Comparison of ENCODE assay signal across 17 cellular contexts in the genomic region with DNA sequence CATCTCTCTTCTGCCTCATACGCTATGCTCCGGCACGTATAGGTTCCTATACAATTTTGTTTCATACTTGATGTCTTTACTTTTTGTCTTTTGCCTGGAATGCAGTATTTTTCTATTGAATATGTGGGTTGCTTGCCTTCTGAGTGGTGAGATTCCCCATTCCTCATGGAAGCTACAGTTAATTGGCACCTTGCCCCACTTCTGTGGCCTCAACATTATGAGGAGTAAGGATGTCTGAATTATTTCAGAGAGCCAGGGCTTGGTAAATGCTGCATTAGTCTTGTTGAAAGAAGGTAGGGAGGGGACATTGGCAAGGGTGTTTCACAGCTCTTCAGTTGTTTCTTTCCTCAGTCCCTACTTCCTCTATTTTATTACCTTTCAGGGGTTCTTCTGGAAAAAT. TPM values are rescaled to one million over a fixed set of nuclear protein-coding genes. Genes with fewer than 3 reads are reported as not detected.
A peak's percentile ranks its signal among the peaks of the same experiment; 100 is the strongest.
DNase-seq lines count a peak whose midpoint lies in the region; ATAC-seq and TF ChIP-seq lines count a peak whose summit lies in the region.
"Had no signal": no experiment of that assay in that cellular context is flagged by ENCODE, and none has a peak within 500 bp of the region (broad histone marks: within the 10 kb centered on the region; RNA-seq: fewer than 3 reads in every experiment).

No MANE protein-coding gene starts in this region.

- no peak for TF ChIP-seq CTCF in fibroblast of mammary gland (conservative IDR thresholded peaks at IDR 0.05; ENCODE audit: control insufficient read depth, insufficient read depth, low read depth, low read length)

- no peak for ATAC-seq in GM21576 (IDR thresholded peaks at IDR 0.05; ENCODE audit: unreplicated experiment)
- ATAC-seq: K562, T-cell had no signal

- H3K4me3 ChIP-seq in fibroblast of mammary gland (ENCODE audit: control insufficient read depth, low read depth, low read length) (no peak overlapping the region), skeletal muscle cell (ENCODE audit: low read depth, low read length) (no peak overlapping the region)
- H3K4me3 ChIP-seq: K562, SK-N-MC had no signal

- DNase-seq in M059J (ENCODE audit: low read depth) (peak; percentile 39), SKM-1 treated with dmso at 0.1 percent for 144 hours (lab: John Stamatoyannopoulos, UW; ENCODE audit: unreplicated experiment) (peak; percentile 39), fibroblast of mammary gland (ENCODE audit: low read depth) (peak; percentile 7), skeletal muscle cell (ENCODE audit: low read depth) (peak; percentile 18), ureter (ENCODE audit: low spot score) (no peak), HuH-7.5 (ENCODE audit: low spot score) (no peak)
- DNase-seq: AML-193, NCI-H1105 treated with DMSO at 0.1 percent for 48 hours, NCI-H1694 treated with DMSO at 0.1 percent for 48 hours, NCI-H2107, NCI-H2227 treated with DMSO at 0.1 percent for 48 hours, NCI-H510A treated with DMSO at 0.1 percent for 48 hours, SHP77, T-cell had no signal

RNA-seq across cellular contexts. Expression of a gene that starts 23.0 kb away (rescaled TPM):
- total RNA-seq in M059J (2014; rRNA removed; shearing (Covaris generic)) = 3.0 and 4.4 TPM in 2 replicates
- total RNA-seq in ureter = 42.3 TPM

Comparison
In these comparisons a context has a peak if more than half of its experiments do, and no peak if none do; other contexts are left out.
1. DNase-seq: peak in M059J (single experiment), SKM-1 treated with dmso at 0.1 percent for 144 hours (single experiment), fibroblast of mammary gland (single experiment) and skeletal muscle cell (single experiment); none in ureter (single experiment) and HuH-7.5 (single experiment).